In genomic region chr5:44396312-44396711, GRCh38 we compare ENCODE assay signal across 9 cellular contexts. TPM values are rescaled to one million over a fixed set of nuclear protein-coding genes. Genes with fewer than 3 reads are reported as not detected.
"Had no signal": no experiment of that assay in that cellular context is flagged by ENCODE, and none has a peak within 500 bp of the region (broad histone marks: within the 10 kb centered on the region; RNA-seq: fewer than 3 reads in every experiment).

No MANE protein-coding gene starts in this region.

- DNase-seq: H9, HCEC 1CT, IMR-90 had no signal

- ATAC-seq: GM23338, K562 had no signal

- H3K4me3 ChIP-seq: GM23338, K562 had no signal

- FAIRE-seq: H1, H54, HTR-8/SVneo, K562 had no signal

RNA-seq across cellular contexts. Expression of gene FGF10, which starts 7.1 kb away (rescaled TPM):
- total RNA-seq: H9, HT-29, IMR-90, K562 had no signal
- polyA plus RNA-seq: IMR-90, K562 had no signal
